Comparison of ENCODE assay signal across 1 cellular context in genomic region chr17:45266372-45266926, GRCh38.
TF ChIP-seq lines count a peak whose summit lies in the region.

No MANE protein-coding gene starts in this region.

TF ChIP-seq in HEK293, 187 proteins besides CTCF, POLR2A, EP300 and RAD21:
- TF ChIP-seq PRDM10 (tag by site-specific recombination; IDR thresholded peaks at IDR 0.05) (0 out of 2 replicates have a peak, but pooled peaks have one; percentile 42), ZFHX2 (tag by site-specific recombination; conservative IDR thresholded peaks at IDR 0.05) (peak; percentile 27), HIC1 (tag by site-specific recombination; IDR thresholded peaks at IDR 0.05) (no peak)
